33 cellular contexts compared by ENCODE assay signal in the genomic region with DNA sequence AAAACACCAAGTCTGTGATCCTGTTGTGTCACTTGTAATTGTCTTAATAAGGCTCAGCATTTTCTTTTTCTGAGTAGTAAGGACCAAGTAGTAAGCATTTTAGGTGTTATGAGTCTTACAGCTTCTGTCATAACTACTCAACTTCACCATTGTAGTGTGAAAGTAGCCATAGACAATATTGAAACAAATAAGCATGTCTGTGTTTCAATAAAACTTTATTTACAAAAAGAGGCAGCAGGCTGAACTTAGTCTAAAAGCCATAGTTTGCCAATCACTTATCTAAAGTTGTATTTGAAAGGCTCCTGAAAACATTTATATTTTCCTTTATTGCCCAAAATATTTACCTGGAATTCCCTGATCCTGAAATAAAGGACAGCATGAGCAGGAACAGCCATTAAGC.
"Had no signal": no experiment of that assay in that cellular context is flagged by ENCODE, and none has a peak within 500 bp of the region (broad histone marks: within the 10 kb centered on the region; RNA-seq: fewer than 3 reads in every experiment).

No MANE protein-coding gene starts in this region.

- DNase-seq: Karpas-422, Kasumi-1, MG63, MM.1S, MV-4-11, NCI-H1048, NCI-H1092, NCI-H1092 treated with DMSO at 0.1 percent for 48 hours, NCI-H1105, NCI-H1105 treated with DMSO at 0.1 percent for 48 hours, NCI-H1417 treated with DMSO at 0.1 percent for 48 hours, NCI-H1436, NCI-H1436 treated with DMSO at 0.1 percent for 48 hours, NCI-H146, NCI-H1694, NCI-H1694 treated with DMSO at 0.1 percent for 48 hours, NCI-H187, NCI-H1930, NCI-H2029, NCI-H2029 treated with DMSO at 0.1 percent for 48 hours, NCI-H2081, NCI-H2081 treated with DMSO at 0.1 percent for 48 hours, NCI-H2107, NCI-H2171, NCI-H2171 treated with DMSO at 0.1 percent for 48 hours, NCI-H2227 treated with DMSO at 0.1 percent for 48 hours, NCI-H226, NCI-H345, NCI-H446, NCI-H446 treated with DMSO at 0.1 percent for 48 hours, NCI-H510A, NCI-H510A treated with DMSO at 0.1 percent for 48 hours, NCI-H524 had no signal

- H3K9me3 ChIP-seq: MG63 had no signal

- H3K36me3 ChIP-seq: MG63 had no signal

- H3K27me3 ChIP-seq: MG63 had no signal

- H3K4me3 ChIP-seq: MG63 had no signal
